ENCODE assay signal across 9 cellular contexts in genomic region chr21:41933259-41934079, GRCh38. TPM values are rescaled to one million over a fixed set of nuclear protein-coding genes. Genes with fewer than 3 reads are reported as not detected.
A peak's percentile ranks its signal among the peaks of the same experiment; 100 is the strongest.
DNase-seq lines count a peak whose midpoint lies in the region; ATAC-seq and FAIRE-seq lines count a peak whose summit lies in the region.
"Had no signal": no experiment of that assay in that cellular context is flagged by ENCODE, and none has a peak within 500 bp of the region (broad histone marks: within the 10 kb centered on the region; RNA-seq: fewer than 3 reads in every experiment).

No MANE protein-coding gene starts in this region.

- H3K4me1 ChIP-seq in rectal smooth muscle tissue (ENCODE audit: control insufficient read depth, insufficient read depth, low read length) = peaks cover 8% of the 10 kb centered on the region

- H3K4me3 ChIP-seq in rectal smooth muscle tissue (ENCODE audit: low read length) = peak overlapping the region; percentile 47

- no peaks in the 10 kb centered on the region for H3K36me3 ChIP-seq in rectal smooth muscle tissue (ENCODE audit: control insufficient read depth, insufficient read depth, low read length)

- no peak overlapping the region for H3K9ac ChIP-seq in rectal smooth muscle tissue (ENCODE audit: low read length)

- peak overlapping the region; percentile 59 for H3K27ac ChIP-seq in rectal smooth muscle tissue (ENCODE audit: low read depth, low read length)

- H3K27me3 ChIP-seq in rectal smooth muscle tissue (ENCODE audit: control insufficient read depth, insufficient read depth, low read length) = no peaks in the 10 kb centered on the region

- DNase-seq in ELR (ENCODE audit: low read depth) (peak; percentile 52), UCSD-AML1 (lab: John Stamatoyannopoulos, UW; ENCODE audit: unreplicated experiment) (peak; percentile 50), Right ventricle myocardium superior (no peak), NCI-H1694 (lab: John Stamatoyannopoulos, UW) (no peak), frontal cortex (ENCODE audit: low spot score in 2 of 2) (no peak)
- DNase-seq: stimulated activated CD4-positive, alpha-beta T cell treated with anti-CD3 and anti-CD28 coated beads, Interleukin-4, amount 100 ng/mL, for 24 hours had no signal

- intact Hi-C loops in Right ventricle myocardium superior (cut with DNase I) = no loop called here

- no peak for FAIRE-seq in frontal cortex (lab: Jason Lieb, UNC)

- ATAC-seq in Right ventricle myocardium superior (ENCODE audit: poor library complexity) = peak; percentile 56
- no peak for ATAC-seq in HG02885 (IDR thresholded peaks at IDR 0.05; ENCODE audit: poor library complexity, unreplicated experiment)
- ATAC-seq in GM21723 (IDR thresholded peaks at IDR 0.05; ENCODE audit: unreplicated experiment) = no peak

RNA-seq across cellular contexts. Expression of gene C2CD2, which starts 20.3 kb away (rescaled TPM):
- total RNA-seq in Right ventricle myocardium superior (4.6 TPM), frontal cortex (9.4 TPM)

RNA-seq across cellular contexts. Expression of gene PRDM15, which starts 54.3 kb away (rescaled TPM):
- 3.8 TPM for total RNA-seq in Right ventricle myocardium superior
- total RNA-seq in frontal cortex = 6.9 TPM

Comparison
In these comparisons a context has a peak if more than half of its experiments do, and no peak if none do; other contexts are left out.
1. DNase-seq: peak in ELR (single experiment) and UCSD-AML1 (single experiment); none in Right ventricle myocardium superior (single experiment), NCI-H1694 (single experiment) and frontal cortex (0 of 2).